In the genomic region with DNA sequence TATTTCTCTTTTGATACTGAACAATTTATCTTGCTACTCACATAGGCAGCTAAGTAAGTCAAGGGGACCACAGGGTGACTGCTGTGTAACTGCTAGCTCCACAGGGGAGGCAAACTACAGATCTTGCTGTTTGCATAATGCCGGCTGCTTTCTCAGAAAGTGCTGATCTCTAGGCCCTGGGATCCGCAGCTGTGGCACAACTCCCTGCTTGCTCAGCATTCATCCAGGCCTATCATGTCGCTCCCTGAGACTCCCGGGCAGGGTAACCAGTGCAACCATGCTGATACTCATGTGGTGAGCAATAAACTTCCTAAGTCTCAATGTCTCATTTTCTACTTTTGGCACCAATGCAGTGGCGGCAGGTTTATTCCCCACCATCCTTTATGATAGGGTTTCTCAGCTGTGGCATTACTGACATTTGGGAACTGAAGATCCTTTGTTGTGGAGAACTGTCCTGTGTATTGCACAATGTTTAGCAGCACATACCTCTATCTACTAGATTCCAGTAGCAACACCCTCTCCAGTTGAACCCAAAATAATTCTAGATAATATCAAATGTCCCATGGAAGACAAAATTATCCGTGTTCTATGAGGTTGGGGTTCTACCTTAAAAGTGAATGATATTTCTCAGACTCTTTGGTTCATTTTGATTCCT, we compare ENCODE assay signal across 16 cellular contexts.
"Had no signal": no experiment of that assay in that cellular context is flagged by ENCODE, and none has a peak within 500 bp of the region (broad histone marks: within the 10 kb centered on the region; RNA-seq: fewer than 3 reads in every experiment).

No MANE protein-coding gene starts in this region.

- H3K27ac Mint-ChIP-seq: activated naive CD4-positive, alpha-beta T cell treated with anti-CD3 and anti-CD28 coated beads for 36 hours; activated T-helper 17 cell treated with anti-CD3 and anti-CD28 coated beads, Interleukin-2, amount 50 U/mL, for 72 hours; memory B cell had no signal

- DNase-seq: activated CD4-positive, CD25-positive, alpha-beta regulatory T cell treated with anti-CD3 and anti-CD28 coated beads, Interleukin-2, amount 50 U/mL, for 72 hours; activated naive CD4-positive, alpha-beta T cell treated with anti-CD3 and anti-CD28 coated beads for 36 hours; activated T-cell treated with anti-CD3 and anti-CD28 coated beads for 4 hours; kidney glomerular epithelial cell; left ventricle myocardium superior; ovary; stimulated activated CD4-positive, alpha-beta T cell treated with anti-CD3 and anti-CD28 coated beads, Interleukin-4, amount 100 ng/mL, for 4 hours; stimulated activated CD8-positive, alpha-beta memory T cell treated with anti-CD3 and anti-CD28 coated beads, Interleukin-4, amount 100 ng/mL, for 48 hours; stimulated activated naive CD8-positive, alpha-beta T cell treated with anti-CD3 and anti-CD28 coated beads, Interleukin-15, Interleukin-2, amounts not matched to agents 100 U/mL and 50 U/mL, for 24 hours; trophoblast cell had no signal

- H3K9me3 ChIP-seq: ovary, SJSA1, suprapubic skin had no signal

- H3K4me3 ChIP-seq: ovary, SJSA1, suprapubic skin had no signal

- H3K27ac ChIP-seq: ovary, SJSA1, suprapubic skin had no signal

- H3K36me3 Mint-ChIP-seq: memory B cell had no signal

- H3K4me3 Mint-ChIP-seq: activated naive CD4-positive, alpha-beta T cell treated with anti-CD3 and anti-CD28 coated beads for 36 hours; activated T-helper 17 cell treated with anti-CD3 and anti-CD28 coated beads, Interleukin-2, amount 50 U/mL, for 72 hours; memory B cell had no signal

- H3K27me3 ChIP-seq: ovary, SJSA1, suprapubic skin had no signal

- H3K36me3 ChIP-seq: ovary, SJSA1, suprapubic skin had no signal

- ATAC-seq: activated T-helper 17 cell treated with anti-CD3 and anti-CD28 coated beads, Interleukin-2, amount 50 U/mL, for 72 hours; left ventricle myocardium superior; stimulated activated naive CD8-positive, alpha-beta T cell treated with anti-CD3 and anti-CD28 coated beads, Interleukin-15, Interleukin-2, amounts not matched to agents 100 U/mL and 50 U/mL, for 24 hours had no signal

- H3K4me1 ChIP-seq: SJSA1, suprapubic skin had no signal

- H3K4me1 Mint-ChIP-seq: activated T-helper 17 cell treated with anti-CD3 and anti-CD28 coated beads, Interleukin-2, amount 50 U/mL, for 72 hours; memory B cell had no signal

- FAIRE-seq: astrocyte, endometrium had no signal

- H3K27me3 Mint-ChIP-seq: activated T-helper 17 cell treated with anti-CD3 and anti-CD28 coated beads, Interleukin-2, amount 50 U/mL, for 72 hours; memory B cell had no signal
